ENCODE assay signal across 9 cellular contexts in genomic region chr4:112279882-112280315, GRCh38. TPM values are rescaled to one million over a fixed set of nuclear protein-coding genes. Genes with fewer than 3 reads are reported as not detected.
DNase-seq lines count a peak whose midpoint lies in the region; ATAC-seq, FAIRE-seq and TF ChIP-seq lines count a peak whose summit lies in the region.
"Had no signal": no experiment of that assay in that cellular context is flagged by ENCODE, and none has a peak within 500 bp of the region (broad histone marks: within the 10 kb centered on the region; RNA-seq: fewer than 3 reads in every experiment).

No MANE protein-coding gene starts in this region.

- DNase-seq in Karpas-422 (no peak), heart left ventricle (no peak), D721Med (ENCODE audit: insufficient read length, low spot score) (no peak), SHP77 treated with DMSO at 0.1 percent for 48 hours (lab: John Stamatoyannopoulos, UW) (no peak), OCI-M1 (lab: John Stamatoyannopoulos, UW) (no peak)
- DNase-seq in activated CD8-positive, alpha-beta T cell treated with anti-CD3 and anti-CD28 coated beads for 36 hours = no peak
- DNase-seq: DMS79 treated with DMSO at 0.1 percent for 48 hours had no signal

- CTCF ChIA-PET in activated CD8-positive, alpha-beta T cell treated with anti-CD3 and anti-CD28 coated beads for 36 hours (lab: Charles Lee) = interaction anchor here (1.1 to 2.1 kb wide), 5 partner anchors 12 to 244 kb away, joined by 3 to 7 read pairs (median 3); no protein-coding TSS in a partner anchor

- peaks cover 9% of the 10 kb centered on the region for H3K9me3 Mint-ChIP-seq in activated CD8-positive, alpha-beta T cell treated with anti-CD3 and anti-CD28 coated beads for 36 hours

- H3K4me1 Mint-ChIP-seq in activated CD8-positive, alpha-beta T cell treated with anti-CD3 and anti-CD28 coated beads for 36 hours (ENCODE audit: low read depth) = peaks cover 74% of the 10 kb centered on the region

- TF ChIP-seq CTCF in heart left ventricle (IDR thresholded peaks at IDR 0.05) (no peak), D721Med (IDR thresholded peaks at IDR 0.05; ENCODE audit: insufficient read depth, missing control alignments) (no peak)
- TF ChIP-seq CTCF in activated CD8-positive, alpha-beta T cell treated with anti-CD3 and anti-CD28 coated beads for 36 hours (IDR thresholded peaks at IDR 0.05) = no peak

- POLR2A ChIA-PET in activated CD8-positive, alpha-beta T cell treated with anti-CD3 and anti-CD28 coated beads for 36 hours (lab: Charles Lee) = interaction anchor here (1.0 to 2.3 kb wide), 2 partner anchors 8 to 23 kb away, joined by 4 to 7 read pairs; no protein-coding TSS in a partner anchor

- H3K36me3 ChIP-seq in Karpas-422 (ENCODE audit: insufficient read depth, low read length) = peaks cover 53% of the 10 kb centered on the region
- H3K36me3 ChIP-seq in heart left ventricle = peaks cover 0 to 26% (median 0%) of the 10 kb centered on the region in 9 donors

- H3K27ac Mint-ChIP-seq in activated CD8-positive, alpha-beta T cell treated with anti-CD3 and anti-CD28 coated beads for 36 hours = no peak overlapping the region

- H3K9me3 ChIP-seq in Karpas-422 (ENCODE audit: low read length) (no peaks in the 10 kb centered on the region), heart left ventricle (no peaks in the 10 kb centered on the region)

- H3K4me1 ChIP-seq in Karpas-422 (ENCODE audit: low read length) (peaks cover 66% of the 10 kb centered on the region), heart left ventricle (peaks cover 0 to 54% (median 8%) of the 10 kb centered on the region in 12 donors)

- H3K4me3 ChIP-seq in GM08714 (ENCODE audit: low read length) (peak overlapping the region; percentile 74), Karpas-422 (ENCODE audit: low read length) (peak overlapping the region; percentile 63), heart left ventricle (peak overlapping the region in 8 of 12 donors; percentile 7 to 45 (median 28))

- no peaks in the 10 kb centered on the region for H4K20me1 ChIP-seq in Karpas-422 (ENCODE audit: insufficient read depth, low read depth, low read length)

- peak overlapping the region; percentile 63 for H3K9ac ChIP-seq in Karpas-422 (ENCODE audit: low read length)

- H3K27me3 ChIP-seq in Karpas-422 (ENCODE audit: low read length) = no peaks in the 10 kb centered on the region
- no peaks in the 10 kb centered on the region for H3K27me3 ChIP-seq in heart left ventricle

- ATAC-seq in GM21526 (IDR thresholded peaks at IDR 0.05; ENCODE audit: low FRiP score, unreplicated experiment) (peak; percentile 19), heart left ventricle (peak in 1 of 4 donors; percentile 49)
- no peak for ATAC-seq in activated CD8-positive, alpha-beta T cell treated with anti-CD3 and anti-CD28 coated beads for 36 hours

- no peaks in the 10 kb centered on the region for H3K27me3 Mint-ChIP-seq in activated CD8-positive, alpha-beta T cell treated with anti-CD3 and anti-CD28 coated beads for 36 hours

- 61 to 78% (median 73%) methylated on average over 7 of the region's 7 CpGs for WGBS in heart left ventricle, 4 donors

- H3K27ac ChIP-seq in Karpas-422 (ENCODE audit: low read length) (peak overlapping the region; percentile 87), heart left ventricle (peak overlapping the region in 7 of 12 donors; percentile 0 to 75 (median 42))

- no peaks in the 10 kb centered on the region for H3K9me2 ChIP-seq in Karpas-422 (replicated peaks; ENCODE audit: insufficient read depth, low read length)

- TF ChIP-seq POLR2A in heart left ventricle (IDR thresholded peaks at IDR 0.05) = no peak

- no peak for FAIRE-seq in D721Med (lab: Jason Lieb, UNC)

- H3K36me3 Mint-ChIP-seq in activated CD8-positive, alpha-beta T cell treated with anti-CD3 and anti-CD28 coated beads for 36 hours (ENCODE audit: low read depth) = peaks cover 61% of the 10 kb centered on the region

- peak overlapping the region; percentile 93 for H3K4me2 ChIP-seq in Karpas-422 (ENCODE audit: low read depth, low read length, poor library complexity, severe bottlenecking)

- intact Hi-C loops in heart left ventricle (cut with DNase I) = no loop called here
- intact Hi-C loops in activated CD8-positive, alpha-beta T cell treated with anti-CD3 and anti-CD28 coated beads for 36 hours (cut with micrococcal nuclease) = no loop called here

- no peak overlapping the region for H3K4me3 Mint-ChIP-seq in activated CD8-positive, alpha-beta T cell treated with anti-CD3 and anti-CD28 coated beads for 36 hours

- H3K79me2 ChIP-seq in Karpas-422 (ENCODE audit: low read length) = peaks cover 100% of the 10 kb centered on the region

- no peak overlapping the region for H2AFZ ChIP-seq in Karpas-422 (ENCODE audit: low read length)

RNA-seq across cellular contexts. Expression of gene TIFA, which starts 5.8 kb away (rescaled TPM):
- total RNA-seq in Karpas-422 (2014; rRNA removed; shearing (Covaris generic); ENCODE audit: low replicate concordance) = 52.4 and 61.0 TPM in 2 replicates
- total RNA-seq in heart left ventricle = 10 to 100 TPM in 6 of 9 donors, 1 to 10 TPM in 3; 3.9 to 21.3 (median 14.6) TPM
- polyA plus RNA-seq in heart left ventricle = 1 to 10 TPM; 3.3 to 6.2 TPM
- 10 to 100 TPM; 37.9 to 39.1 TPM for total RNA-seq in activated CD8-positive, alpha-beta T cell treated with anti-CD3 and anti-CD28 coated beads for 36 hours

RNA-seq across cellular contexts. Expression of gene ALPK1, which starts 17.3 kb away (rescaled TPM):
- 17.0 and 32.4 TPM in 2 replicates for total RNA-seq in Karpas-422 (2014; rRNA removed; shearing (Covaris generic); ENCODE audit: low replicate concordance)
- total RNA-seq in heart left ventricle = 10 to 100 TPM in 2 of 9 donors, 1 to 10 TPM in 7; 2.2 to 21.7 (median 3.4) TPM
- 1 to 10 TPM; 1.3 to 2.6 TPM for polyA plus RNA-seq in heart left ventricle
- 10 to 100 TPM; 13.4 to 13.7 TPM for total RNA-seq in activated CD8-positive, alpha-beta T cell treated with anti-CD3 and anti-CD28 coated beads for 36 hours

RNA-seq across cellular contexts. Expression of gene AP1AR, which starts 48.3 kb away (rescaled TPM):
- 29.7 and 34.5 TPM in 2 replicates for total RNA-seq in Karpas-422 (2014; rRNA removed; shearing (Covaris generic); ENCODE audit: low replicate concordance)
- total RNA-seq in heart left ventricle = 10 to 100 TPM in 2 of 9 donors, 1 to 10 TPM in 7; 6.8 to 17.3 (median 9.2) TPM
- polyA plus RNA-seq in heart left ventricle = 10 to 100 TPM in 1 of 2 donors, 1 to 10 TPM in 1; 3.7 to 13.6 TPM
- total RNA-seq in activated CD8-positive, alpha-beta T cell treated with anti-CD3 and anti-CD28 coated beads for 36 hours = 10 to 100 TPM; 15.5 to 17.7 TPM
